ENCODE assay signal across 8 cellular contexts in genomic region chr2:98607741-98608117, GRCh38. TPM values are rescaled to one million over a fixed set of nuclear protein-coding genes. Genes with fewer than 3 reads are reported as not detected.
A peak's percentile ranks its signal among the peaks of the same experiment; 100 is the strongest.
DNase-seq lines count a peak whose midpoint lies in the region; ATAC-seq and TF ChIP-seq lines count a peak whose summit lies in the region.

No MANE protein-coding gene starts in this region.

- H3K4me3 ChIP-seq in Loucy (ENCODE audit: low read length, poor library complexity, severe bottlenecking) (peak overlapping the region; percentile 99), dorsolateral prefrontal cortex (peak overlapping the region; percentile 60 to 100 (median 98)), mucosa of descending colon (peak overlapping the region; percentile 92)

- H4K20me1 ChIP-seq in Loucy (ENCODE audit: insufficient read depth, low read length, poor library complexity, severe bottlenecking), result peaks cover 27% of the 10 kb centered on the region

- H3K27ac Mint-ChIP-seq in Calu3 (ENCODE audit: unreplicated experiment), result peak overlapping the region; percentile 42

- no peaks in the 10 kb centered on the region for H3F3A ChIP-seq in Loucy (ENCODE audit: low read depth)

- H3K9me2 ChIP-seq in Loucy (replicated peaks; ENCODE audit: low read depth, low read length), result no peaks in the 10 kb centered on the region

- DNase-seq in Calu3 (no peak), dorsolateral prefrontal cortex (no peak), mucosa of descending colon (no peak), activated gamma-delta T cell treated with Interleukin-2 at 50 U/mL for 16 hours (no peak), cerebellar cortex (ENCODE audit: low spot score) (no peak), NCI-H1048 (lab: John Stamatoyannopoulos, UW) (no peak), GM10266 (ENCODE audit: extremely low spot score) (no peak)

- CTCF ChIA-PET in Calu3 (lab: Charles Lee), result no interaction called here

- BruUV-seq in Calu3 (replicated peaks; lab: Mats Ljungman, UMichigan), result TSS peak; percentile 55

- H3K79me2 ChIP-seq in Loucy (ENCODE audit: insufficient read depth, low read length), result peaks cover 61% of the 10 kb centered on the region

- TF ChIP-seq CTCF in Calu3 (IDR thresholded peaks at IDR 0.05; ENCODE audit: unreplicated experiment) (no peak), Loucy (conservative IDR thresholded peaks at IDR 0.05; ENCODE audit: low read length) (no peak), dorsolateral prefrontal cortex (IDR thresholded peaks at IDR 0.05 in 54 of 56, conservative IDR thresholded peaks at IDR 0.05 in 2 of 56; ENCODE audit: low read depth in 1 of 56, partially characterized antibody in 56 of 56) (no peak), mucosa of descending colon (IDR thresholded peaks at IDR 0.05) (no peak), GM10266 (IDR thresholded peaks at IDR 0.05; ENCODE audit: control insufficient read depth, insufficient read depth, low read depth, missing control alignments) (no peak)

- peak overlapping the region; percentile 96 for H3K4me3 Mint-ChIP-seq in Calu3 (ENCODE audit: low read depth, unreplicated experiment)

- peak overlapping the region; percentile 95 for H3K9ac ChIP-seq in Loucy (ENCODE audit: low read depth, low read length, poor library complexity, severe bottlenecking)

- peak overlapping the region; percentile 94 for H3K4me2 ChIP-seq in Loucy (ENCODE audit: low read depth, low read length, poor library complexity, severe bottlenecking)

- no peaks in the 10 kb centered on the region for H3K9me3 ChIP-seq in Loucy (ENCODE audit: insufficient read depth, low read depth, low read length)
- no peaks in the 10 kb centered on the region for H3K9me3 ChIP-seq in mucosa of descending colon

- H3K27me3 ChIP-seq in Loucy (ENCODE audit: insufficient read depth, low read length, poor library complexity, severe bottlenecking), result no peaks in the 10 kb centered on the region
- H3K27me3 ChIP-seq in dorsolateral prefrontal cortex, result no peaks in the 10 kb centered on the region

- intact Hi-C loops in Calu3 (cut with micrococcal nuclease; ENCODE audit: unreplicated experiment), result no loop called here
- intact Hi-C loops in dorsolateral prefrontal cortex (cut with DNase I), result loop anchor here (2.0 to 10.0 kb wide), 3 partner anchors 163 to 729 kb away; partner anchors contain the start of genes INPP4A (in 2 of the 2), C2orf15 (in 1 of the 2), EIF5B (in 1 of the 2) and TXNDC9 (in 1 of the 2)
- intact Hi-C loops in mucosa of descending colon (cut with DNase I, micrococcal nuclease), result no loop called here

- H3K27me3 Mint-ChIP-seq in Calu3 (ENCODE audit: unreplicated experiment), result no peaks in the 10 kb centered on the region

- 0 out of 2 replicates have a peak, but pooled peaks cover 4% of the 10 kb centered on the region for H3K36me3 ChIP-seq in Loucy (ENCODE audit: insufficient read depth, low read length)
- no peaks in the 10 kb centered on the region for H3K36me3 ChIP-seq in mucosa of descending colon (ENCODE audit: low read depth)

- peak overlapping the region; percentile 99 for H2AFZ ChIP-seq in Loucy (ENCODE audit: low read length)

- ATAC-seq in mucosa of descending colon, result peak; percentile 26

- no peaks in the 10 kb centered on the region for H3K9me3 Mint-ChIP-seq in Calu3 (ENCODE audit: low read depth, unreplicated experiment)

- peaks cover 23% of the 10 kb centered on the region for H3K4me1 Mint-ChIP-seq in Calu3 (ENCODE audit: low read depth, unreplicated experiment)

- H3K36me3 Mint-ChIP-seq in Calu3 (ENCODE audit: insufficient read depth, unreplicated experiment), result peaks cover 57% of the 10 kb centered on the region

- peak overlapping the region in 57 of 59 donors; percentile 70 to 98 (median 93) for H3K27ac ChIP-seq in dorsolateral prefrontal cortex

- H3K4me1 ChIP-seq in Loucy (ENCODE audit: insufficient read depth, low read length, poor library complexity, severe bottlenecking) (peaks cover 37% of the 10 kb centered on the region), mucosa of descending colon (ENCODE audit: low read depth) (peaks cover 25% of the 10 kb centered on the region)

RNA-seq across cellular contexts. Expression of gene COA5, which starts 0.6 kb away (rescaled TPM):
- 24.9 and 27.8 TPM in 2 replicates for total RNA-seq in Calu3 (2022)
- 10 to 100 TPM; 41.4 to 68.3 (median 56.3) TPM for total RNA-seq in dorsolateral prefrontal cortex
- 10 to 100 TPM; 27.7 to 35.2 (median 28.0) TPM for total RNA-seq in mucosa of descending colon

RNA-seq across cellular contexts. Expression of gene UNC50, which starts 0.7 kb away (rescaled TPM):
- total RNA-seq in Calu3 (2022) (30.5 and 33.0 TPM in 2 replicates), dorsolateral prefrontal cortex (10 to 100 TPM; 30.2 to 65.7 (median 43.9) TPM), mucosa of descending colon (10 to 100 TPM; 32.6 to 44.3 (median 35.4) TPM)

Comparison
In these comparisons a context has a peak if more than half of its experiments do, and no peak if none do; other contexts are left out.
1. intact Hi-C loops: an anchor here in dorsolateral prefrontal cortex (2.0 to 10.0 kb wide); none called in Calu3 and mucosa of descending colon.